Comparison of ENCODE assay signal across 33 cellular contexts in genomic region chr9:135930446-135931345, GRCh38.
"Had no signal": no experiment of that assay in that cellular context is flagged by ENCODE, and none has a peak within 500 bp of the region (broad histone marks: within the 10 kb centered on the region; RNA-seq: fewer than 3 reads in every experiment).

No MANE protein-coding gene starts in this region.

- H3K4me1 Mint-ChIP-seq: brain, nephron had no signal

- H3K9ac ChIP-seq: parathyroid adenoma had no signal

- H3K27me3 Mint-ChIP-seq: activated CD4-positive, alpha-beta T cell treated with anti-CD3 and anti-CD28 coated beads for 36 hours; activated naive CD4-positive, alpha-beta T cell treated with anti-CD3 and anti-CD28 coated beads, Interleukin-2, amount 10 ng/mL, durations not matched to agents 7 days and 5 days; activated naive CD8-positive, alpha-beta T cell treated with anti-CD3 and anti-CD28 coated beads, Interleukin-2, amount 10 ng/mL, durations not matched to agents 7 days and 5 days; brain; T-cell had no signal

- H3K27ac Mint-ChIP-seq: activated CD4-positive, alpha-beta T cell treated with anti-CD3 and anti-CD28 coated beads for 36 hours; activated naive CD4-positive, alpha-beta T cell treated with anti-CD3 and anti-CD28 coated beads, Interleukin-2, amount 10 ng/mL, durations not matched to agents 7 days and 5 days; activated naive CD8-positive, alpha-beta T cell treated with anti-CD3 and anti-CD28 coated beads, Interleukin-2, amount 10 ng/mL, durations not matched to agents 7 days and 5 days; activated T-helper 1 cell treated with anti-CD3 and anti-CD28 coated beads, Interleukin-12 subunit alpha, Interleukin-12 subunit beta, Interleukin-2, Interleukin-4 antibody, amounts not matched to agents 30 ng/mL and 10 ng/mL and 1 ng/mL, durations not matched to agents 14 hours and 24 hours and 36 hours; immature natural killer cell; nephron; T-cell had no signal

- DNase-seq: activated CD4-positive, alpha-beta T cell treated with anti-CD3 and anti-CD28 coated beads for 36 hours; activated CD4-positive, alpha-beta T cell treated with anti-CD3 and anti-CD28 coated beads, Interleukin-2, amount 50 U/mL, for 4 hours; activated CD4-positive, CD25-positive, alpha-beta regulatory T cell; activated CD8-positive, alpha-beta memory T cell treated with anti-CD3 and anti-CD28 coated beads, Interleukin-2, amount 50 U/mL, for 4 hours; activated gamma-delta T cell; activated naive CD4-positive, alpha-beta T cell treated with anti-CD3 and anti-CD28 coated beads, Interleukin-2, amount 10 ng/mL, durations not matched to agents 7 days and 5 days; activated naive CD8-positive, alpha-beta T cell treated with anti-CD3 and anti-CD28 coated beads, Interleukin-2, amount 10 ng/mL, durations not matched to agents 7 days and 5 days; activated T-cell treated with anti-CD3 and anti-CD28 coated beads, Interleukin-2, amount 50 U/mL, for 1 hour; cerebellar nuclear complex; cortex of kidney; esophagus squamous epithelium; glutamatergic neuron; hippocampal formation; immature natural killer cell; kidney; left colon; mammary epithelial cell; nucleus accumbens; stimulated activated CD4-positive, alpha-beta T cell treated with anti-CD3 and anti-CD28 coated beads, Interleukin-15, amount 100 ng/mL, for 24 hours; stimulated activated CD4-positive, alpha-beta T cell treated with anti-CD3 and anti-CD28 coated beads, Interleukin-2, amount 100 ng/mL, for 24 hours; stimulated activated naive CD4-positive, alpha-beta T cell; T-cell; tibial artery; upper lobe of right lung had no signal

- H3K4me3 ChIP-seq: ascending aorta, cardiac muscle cell, esophagus squamous epithelium, right atrium auricular region, suprapubic skin, tibial artery, upper lobe of right lung had no signal

- H3K4me3 Mint-ChIP-seq: activated CD4-positive, alpha-beta T cell treated with anti-CD3 and anti-CD28 coated beads for 36 hours; activated naive CD4-positive, alpha-beta T cell treated with anti-CD3 and anti-CD28 coated beads, Interleukin-2, amount 10 ng/mL, durations not matched to agents 7 days and 5 days; activated naive CD8-positive, alpha-beta T cell treated with anti-CD3 and anti-CD28 coated beads, Interleukin-2, amount 10 ng/mL, durations not matched to agents 7 days and 5 days; activated T-helper 1 cell treated with anti-CD3 and anti-CD28 coated beads, Interleukin-12 subunit alpha, Interleukin-12 subunit beta, Interleukin-2, Interleukin-4 antibody, amounts not matched to agents 30 ng/mL and 10 ng/mL and 1 ng/mL, durations not matched to agents 14 hours and 24 hours and 36 hours; brain; immature natural killer cell; nephron; T-cell had no signal

- H3K9me3 Mint-ChIP-seq: activated naive CD4-positive, alpha-beta T cell treated with anti-CD3 and anti-CD28 coated beads, Interleukin-2, amount 10 ng/mL, durations not matched to agents 7 days and 5 days; activated naive CD8-positive, alpha-beta T cell treated with anti-CD3 and anti-CD28 coated beads, Interleukin-2, amount 10 ng/mL, durations not matched to agents 7 days and 5 days; activated T-helper 1 cell treated with anti-CD3 and anti-CD28 coated beads, Interleukin-12 subunit alpha, Interleukin-12 subunit beta, Interleukin-2, Interleukin-4 antibody, amounts not matched to agents 30 ng/mL and 10 ng/mL and 1 ng/mL, durations not matched to agents 14 hours and 24 hours and 36 hours; immature natural killer cell; T-cell had no signal

- ATAC-seq: activated CD4-positive, alpha-beta T cell treated with anti-CD3 and anti-CD28 coated beads for 36 hours; left colon; T-cell; upper lobe of right lung had no signal

- H2AFZ ChIP-seq: parathyroid adenoma had no signal

- H3K79me2 ChIP-seq: parathyroid adenoma had no signal

- H3K27me3 ChIP-seq: ascending aorta, cardiac muscle cell, esophagus squamous epithelium, right atrium auricular region, suprapubic skin, tibial artery, upper lobe of right lung had no signal

- H3K4me1 ChIP-seq: ascending aorta, parathyroid adenoma, upper lobe of right lung had no signal

- H3K27ac ChIP-seq: ascending aorta, cardiac muscle cell, epithelial cell of prostate, esophagus squamous epithelium, parathyroid adenoma, right atrium auricular region, suprapubic skin, tibial artery, upper lobe of right lung had no signal

- H3K9me3 ChIP-seq: ascending aorta, esophagus squamous epithelium, right atrium auricular region, suprapubic skin, tibial artery, upper lobe of right lung had no signal
